ENCODE assay signal across 7 cellular contexts in genomic region chr6:10411915-10412164, GRCh38. TPM values are rescaled to one million over a fixed set of nuclear protein-coding genes. Genes with fewer than 3 reads are reported as not detected.
DNase-seq lines count a peak whose midpoint lies in the region; ATAC-seq and TF ChIP-seq lines count a peak whose summit lies in the region.

No MANE protein-coding gene starts in this region.

- DNase-seq in PC-3 (no peak), erythroblast (lab: John Stamatoyannopoulos, UW) (peak; percentile 26 to 31), ovary (no peak), superior temporal gyrus (ENCODE audit: extremely low spot score) (no peak), GM13976 (ENCODE audit: low spot score) (no peak), NAMALWA (ENCODE audit: low spot score) (no peak)

- intact Hi-C loops in PC-3 (cut with micrococcal nuclease) (loop anchor here (5.0 kb wide), 3 partner anchors 380 to 1010 kb away; no protein-coding TSS in a partner anchor), ovary (cut with DNase I) (no loop called here)

- H3K4me2 ChIP-seq in PC-3 (ENCODE audit: low read length) = peak overlapping the region; percentile 90

- POLR2A ChIA-PET in PC-3 (lab: Charles Lee; ENCODE audit: unreplicated experiment) = no interaction called here

- H3K9me3 ChIP-seq in PC-3 (ENCODE audit: low read length) = no peaks in the 10 kb centered on the region
- H3K9me3 ChIP-seq in ovary = peaks cover 0 to 12% of the 10 kb centered on the region in 2 donors

- in situ Hi-C loops in GM13976 (cut with MboI; ENCODE audit: low sequenced_read_pairs, unreplicated experiment) = loop anchor here (25.0 kb wide), 1 partner anchor 875 kb away; no protein-coding TSS in a partner anchor

- H4K20me1 ChIP-seq in PC-3 (ENCODE audit: low read length) = peaks cover 23% of the 10 kb centered on the region

- TF ChIP-seq EP300 in ovary (IDR thresholded peaks at IDR 0.05) = no peak

- H3K27ac ChIP-seq in PC-3 (ENCODE audit: low read length) (peak overlapping the region; percentile 98), ovary (no peak overlapping the region)

- peaks cover 35% of the 10 kb centered on the region for H3K4me1 ChIP-seq in PC-3 (ENCODE audit: insufficient read depth, low read length)
- peaks cover 18% of the 10 kb centered on the region for H3K4me1 ChIP-seq in ovary (ENCODE audit: insufficient read depth)

- no peaks in the 10 kb centered on the region for H3K9me2 ChIP-seq in PC-3 (replicated peaks; ENCODE audit: low read length)

- TF ChIP-seq CTCF in PC-3 (conservative IDR thresholded peaks at IDR 0.05; ENCODE audit: low read depth, low read length) = no peak
- TF ChIP-seq CTCF in ovary (IDR thresholded peaks at IDR 0.05) = no peak
- TF ChIP-seq CTCF in GM13976 (IDR thresholded peaks at IDR 0.05; ENCODE audit: borderline replicate concordance, control extremely low read depth, extremely low read depth, insufficient read depth, missing control alignments) = no peak

- peaks cover 3% of the 10 kb centered on the region for H3F3A ChIP-seq in PC-3 (ENCODE audit: low read length, unreplicated experiment)

- CTCF ChIA-PET in PC-3 (lab: Charles Lee) = no interaction called here

- peaks cover 95% of the 10 kb centered on the region for H3K79me2 ChIP-seq in PC-3 (ENCODE audit: low read length)

- H3K4me3 ChIP-seq in PC-3 (ENCODE audit: low read length) (peak overlapping the region; percentile 91), ovary (peak overlapping the region; percentile 58)

- TF ChIP-seq POLR2A in erythroblast (IDR thresholded peaks at IDR 0.05; ENCODE audit: low read length) (no peak), ovary (IDR thresholded peaks at IDR 0.05) (no peak)

- H3K9ac ChIP-seq in PC-3 (ENCODE audit: low read length) = peak overlapping the region; percentile 99

- ATAC-seq in GM21390 (IDR thresholded peaks at IDR 0.05; ENCODE audit: unreplicated experiment) (peak; percentile 6), PC-3 (no peak)

- H3K36me3 ChIP-seq in PC-3 (ENCODE audit: low read depth, low read length) = peaks cover 32% of the 10 kb centered on the region
- no peaks in the 10 kb centered on the region for H3K36me3 ChIP-seq in ovary

- H2AFZ ChIP-seq in PC-3 (ENCODE audit: low read length) = no peak overlapping the region

- 0% methylated on average over 18 of the region's 18 CpGs for WGBS in ovary, 3 donors

- TSS peak; percentile 55 for BruUV-seq in PC-3 (replicated peaks; lab: Mats Ljungman, UMichigan)

- H3K27me3 ChIP-seq in PC-3 (ENCODE audit: low read length) (no peaks in the 10 kb centered on the region), ovary (peaks cover 10% of the 10 kb centered on the region)

RNA-seq across cellular contexts. Expression of gene TFAP2A, which starts 3.0 kb away (rescaled TPM):
- total RNA-seq in PC-3 (2014; rRNA removed) (29.4 and 35.5 TPM in 2 replicates), ovary (under 1 TPM in 6 of 7 donors, not detected in 1; 0.10 to 0.67 (median 0.20) TPM)
- polyA plus RNA-seq in ovary = under 1 TPM; 0.12 to 0.15 TPM

Comparison
In these comparisons a context has a peak if more than half of its experiments do, and no peak if none do; other contexts are left out.
1. DNase-seq: peak in erythroblast (2 of 2); none in PC-3 (single experiment), ovary (0 of 5), superior temporal gyrus (single experiment), GM13976 (single experiment) and NAMALWA (single experiment).
2. RNA of gene TFAP2A, which starts 3.0 kb away (total RNA-seq): 29.4 to 35.5 TPM in PC-3; 0.10 to 0.67 TPM in ovary; every median in the first group is over 10 times any median in the second.